8 cellular contexts compared by ENCODE assay signal in the genomic region with DNA sequence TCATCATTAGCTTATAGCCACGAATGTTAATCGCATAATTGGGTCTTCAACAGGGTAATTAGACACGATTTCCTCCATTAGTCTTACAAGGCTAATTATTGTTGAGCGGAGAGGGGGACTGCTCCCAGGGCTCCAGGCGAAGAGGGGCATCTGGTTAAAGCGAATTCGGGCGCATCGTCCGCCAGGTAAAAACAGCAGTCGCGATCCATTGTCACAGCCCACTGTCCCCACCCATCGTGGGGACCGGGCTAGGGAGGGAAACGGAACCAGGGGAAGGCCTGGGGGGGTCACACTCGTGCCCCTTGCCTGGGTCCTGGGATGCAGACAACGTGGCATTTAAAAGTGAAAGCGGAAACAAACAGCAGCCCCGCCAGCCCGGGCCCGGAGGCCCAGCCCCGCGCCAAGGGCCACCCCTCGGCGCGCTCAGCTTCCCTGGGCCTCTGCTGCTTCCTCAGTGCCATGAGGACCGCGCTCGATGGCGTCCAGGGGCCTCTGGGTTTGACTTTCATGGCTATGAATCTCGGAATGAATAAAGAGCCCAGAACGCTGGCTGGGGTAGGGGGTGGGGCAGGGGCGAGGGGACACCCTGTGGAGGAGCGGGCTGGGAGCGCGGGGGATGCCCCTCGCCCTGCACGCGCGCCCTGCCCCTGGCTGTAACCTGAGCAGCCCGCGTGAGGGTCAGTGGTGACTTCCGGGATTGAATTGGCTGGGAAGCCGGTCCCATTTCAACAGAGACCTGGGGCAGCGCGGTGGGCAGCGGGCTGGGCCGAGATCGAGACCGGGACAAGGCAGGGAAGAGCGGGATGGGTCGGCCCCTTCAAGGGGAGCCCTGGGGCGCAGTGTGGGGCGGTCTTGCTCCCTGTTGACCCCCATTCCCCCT.
A peak's percentile ranks its signal among the peaks of the same experiment; 100 is the strongest.
DNase-seq lines count a peak whose midpoint lies in the region; ATAC-seq and TF ChIP-seq lines count a peak whose summit lies in the region.

No MANE protein-coding gene starts in this region.

- peaks cover 7% of the 10 kb centered on the region for H3K4me1 ChIP-seq in OCI-LY7 (ENCODE audit: insufficient read depth, low read length, poor library complexity, severe bottlenecking)
- H3K4me1 ChIP-seq in stomach: peaks cover 0 to 22% (median 19%) of the 10 kb centered on the region in 4 donors

- CTCF ChIA-PET in OCI-LY7 (lab: Charles Lee; ENCODE audit: unreplicated experiment): no interaction called here

- H3K9me3 ChIP-seq in OCI-LY7 (ENCODE audit: low read length) (no peaks in the 10 kb centered on the region), neural cell (ENCODE audit: low read length) (no peaks in the 10 kb centered on the region), stomach (no peaks in the 10 kb centered on the region)

- H3K27me3 ChIP-seq in neural cell (ENCODE audit: insufficient read depth, low read depth, low read length): peaks cover 4% of the 10 kb centered on the region
- H3K27me3 ChIP-seq in stomach: no peaks in the 10 kb centered on the region

- no peaks in the 10 kb centered on the region for H3K27me3 Mint-ChIP-seq in activated T-helper 17 cell treated with anti-CD3 and anti-CD28 coated beads, Interleukin-2, amount 50 U/mL, for 72 hours

- H3K4me2 ChIP-seq in OCI-LY7 (ENCODE audit: low read length) (peak overlapping the region; percentile 95), neural cell (ENCODE audit: low read length) (no peak overlapping the region)

- peak overlapping the region; percentile 97 for H3K27ac Mint-ChIP-seq in activated T-helper 17 cell treated with anti-CD3 and anti-CD28 coated beads, Interleukin-2, amount 50 U/mL, for 72 hours

- H3K4me1 Mint-ChIP-seq in activated T-helper 17 cell treated with anti-CD3 and anti-CD28 coated beads, Interleukin-2, amount 50 U/mL, for 72 hours: peaks cover 13% of the 10 kb centered on the region

- H3K9ac ChIP-seq in neural cell (ENCODE audit: low read length): no peak overlapping the region

- H3K9me3 Mint-ChIP-seq in activated T-helper 17 cell treated with anti-CD3 and anti-CD28 coated beads, Interleukin-2, amount 50 U/mL, for 72 hours: no peaks in the 10 kb centered on the region

- POLR2A ChIA-PET in OCI-LY7 (lab: Charles Lee): interaction anchor here (0.6 kb wide), 1 partner anchor 416 kb away, joined by 3 read pairs; a partner anchor contains a TSS

- no peak for TF ChIP-seq CTCF in GM12864 (IDR thresholded peaks at IDR 0.05; ENCODE audit: low read depth, low read length, missing control alignments)
- TF ChIP-seq CTCF in OCI-LY7 (conservative IDR thresholded peaks at IDR 0.05; ENCODE audit: low read length): no peak
- no peak for TF ChIP-seq CTCF in foreskin fibroblast (IDR thresholded peaks at IDR 0.05; ENCODE audit: low read depth, low read length)
- no peak for TF ChIP-seq CTCF in neural cell (IDR thresholded peaks at IDR 0.05; ENCODE audit: poor library complexity, severe bottlenecking)
- no peak for TF ChIP-seq CTCF in stomach (IDR thresholded peaks at IDR 0.05)

- intact Hi-C loops in OCI-LY7 (cut with micrococcal nuclease; ENCODE audit: unreplicated experiment) (no loop called here), stomach (cut with DNase I; ENCODE audit: low total_unique reads) (no loop called here)

- no peak for TF ChIP-seq RAD21 in neural cell (conservative IDR thresholded peaks at IDR 0.05)

- H3K4me3 Mint-ChIP-seq in activated T-helper 17 cell treated with anti-CD3 and anti-CD28 coated beads, Interleukin-2, amount 50 U/mL, for 72 hours: peak overlapping the region; percentile 98

- BruUV-seq in OCI-LY7 (replicated peaks; lab: Mats Ljungman, UMichigan): no TSS peak

- H4K20me1 ChIP-seq in OCI-LY7 (ENCODE audit: insufficient read depth, low read length) (no peaks in the 10 kb centered on the region), neural cell (ENCODE audit: insufficient read depth) (no peaks in the 10 kb centered on the region)

- H3K79me2 ChIP-seq in OCI-LY7 (ENCODE audit: insufficient read depth, low read depth, low read length): no peaks in the 10 kb centered on the region
- H3K79me2 ChIP-seq in neural cell (replicated peaks; ENCODE audit: insufficient read depth, low read length): no peaks in the 10 kb centered on the region

- H3K9me2 ChIP-seq in OCI-LY7 (ENCODE audit: insufficient read depth, low read length) (no peaks in the 10 kb centered on the region), neural cell (ENCODE audit: insufficient read depth, low read length) (no peaks in the 10 kb centered on the region)

- H3K36me3 ChIP-seq in OCI-LY7 (ENCODE audit: insufficient read depth, low read length): no peaks in the 10 kb centered on the region
- H3K36me3 ChIP-seq in neural cell (ENCODE audit: insufficient read depth, low read length): no peaks in the 10 kb centered on the region
- H3K36me3 ChIP-seq in stomach: no peaks in the 10 kb centered on the region

- 5 to 9% (median 5%) methylated on average over 36 to 54 of the region's 54 CpGs for WGBS in stomach, 5 donors

- H2AFZ ChIP-seq in OCI-LY7 (ENCODE audit: low read length) (peak overlapping the region; percentile 98), neural cell (ENCODE audit: low read depth, low read length) (no peak overlapping the region)

- H3K27ac ChIP-seq in OCI-LY7 (ENCODE audit: low read depth, low read length, poor library complexity, severe bottlenecking) (peak overlapping the region; percentile 19), neural cell (ENCODE audit: low read length) (no peak overlapping the region), stomach (peak overlapping the region; percentile 82 to 90 (median 88))

- H3K4me3 ChIP-seq in GM12864 (ENCODE audit: low read depth, low read length) (peak overlapping the region; percentile 83), OCI-LY7 (ENCODE audit: low read depth, low read length, poor library complexity, severe bottlenecking) (peak overlapping the region; percentile 80), foreskin fibroblast (ENCODE audit: low read depth in 1 of 2, low read length in 2 of 2) (peak overlapping the region; percentile 63 to 74), neural cell (ENCODE audit: low read length) (peak overlapping the region; percentile 46), stomach (peak overlapping the region; percentile 69 to 76 (median 72))

- DNase-seq in GM12864 (ENCODE audit: low read depth) (no peak), OCI-LY7 (ENCODE audit: low spot score) (peak; percentile 61), foreskin fibroblast (peak; percentile 45 to 74), stomach (peak; percentile 78)

- TF ChIP-seq EP300 in neural cell (conservative IDR thresholded peaks at IDR 0.05; ENCODE audit: poor library complexity, severe bottlenecking) (no peak), stomach (IDR thresholded peaks at IDR 0.05) (no peak)

- H3F3A ChIP-seq in neural cell (ENCODE audit: insufficient read depth, low read length, poor library complexity, severe bottlenecking): no peaks in the 10 kb centered on the region

- peak; percentile 56 for ATAC-seq in HG02852 (IDR thresholded peaks at IDR 0.05; ENCODE audit: unreplicated experiment)
- ATAC-seq in activated T-helper 17 cell treated with anti-CD3 and anti-CD28 coated beads, Interleukin-2, amount 50 U/mL, for 72 hours (replicated peaks): peak; percentile 79
- no peak for ATAC-seq in HG03025 (IDR thresholded peaks at IDR 0.05; ENCODE audit: low FRiP score, unreplicated experiment)

- TF ChIP-seq POLR2A in stomach (IDR thresholded peaks at IDR 0.05): no peak

- H3K36me3 Mint-ChIP-seq in activated T-helper 17 cell treated with anti-CD3 and anti-CD28 coated beads, Interleukin-2, amount 50 U/mL, for 72 hours (ENCODE audit: low read depth): no peaks in the 10 kb centered on the region

TF ChIP-seq in neural cell, 6 proteins besides CTCF, POLR2A, EP300 and RAD21:
- TF ChIP-seq TAF1 (IDR thresholded peaks at IDR 0.05; ENCODE audit: low read depth) (no peak), SMC3 (conservative IDR thresholded peaks at IDR 0.05; ENCODE audit: poor library complexity) (no peak), EZH2 (IDR thresholded peaks at IDR 0.05; ENCODE audit: borderline replicate concordance, insufficient read depth, low read length, poor library complexity, severe bottlenecking) (no peak), POLR2AphosphoS5 (IDR thresholded peaks at IDR 0.05) (no peak)
- TF ChIP-seq, protein P1, sequence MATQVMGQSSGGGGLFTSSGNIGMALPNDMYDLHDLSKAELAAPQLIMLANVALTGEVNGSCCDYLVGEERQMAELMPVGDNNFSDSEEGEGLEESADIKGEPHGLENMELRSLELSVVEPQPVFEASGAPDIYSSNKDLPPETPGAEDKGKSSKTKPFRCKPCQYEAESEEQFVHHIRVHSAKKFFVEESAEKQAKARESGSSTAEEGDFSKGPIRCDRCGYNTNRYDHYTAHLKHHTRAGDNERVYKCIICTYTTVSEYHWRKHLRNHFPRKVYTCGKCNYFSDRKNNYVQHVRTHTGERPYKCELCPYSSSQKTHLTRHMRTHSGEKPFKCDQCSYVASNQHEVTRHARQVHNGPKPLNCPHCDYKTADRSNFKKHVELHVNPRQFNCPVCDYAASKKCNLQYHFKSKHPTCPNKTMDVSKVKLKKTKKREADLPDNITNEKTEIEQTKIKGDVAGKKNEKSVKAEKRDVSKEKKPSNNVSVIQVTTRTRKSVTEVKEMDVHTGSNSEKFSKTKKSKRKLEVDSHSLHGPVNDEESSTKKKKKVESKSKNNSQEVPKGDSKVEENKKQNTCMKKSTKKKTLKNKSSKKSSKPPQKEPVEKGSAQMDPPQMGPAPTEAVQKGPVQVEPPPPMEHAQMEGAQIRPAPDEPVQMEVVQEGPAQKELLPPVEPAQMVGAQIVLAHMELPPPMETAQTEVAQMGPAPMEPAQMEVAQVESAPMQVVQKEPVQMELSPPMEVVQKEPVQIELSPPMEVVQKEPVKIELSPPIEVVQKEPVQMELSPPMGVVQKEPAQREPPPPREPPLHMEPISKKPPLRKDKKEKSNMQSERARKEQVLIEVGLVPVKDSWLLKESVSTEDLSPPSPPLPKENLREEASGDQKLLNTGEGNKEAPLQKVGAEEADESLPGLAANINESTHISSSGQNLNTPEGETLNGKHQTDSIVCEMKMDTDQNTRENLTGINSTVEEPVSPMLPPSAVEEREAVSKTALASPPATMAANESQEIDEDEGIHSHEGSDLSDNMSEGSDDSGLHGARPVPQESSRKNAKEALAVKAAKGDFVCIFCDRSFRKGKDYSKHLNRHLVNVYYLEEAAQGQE (IDR thresholded peaks at IDR 0.05; ENCODE audit: borderline replicate concordance): no peak
